11 cellular contexts compared by ENCODE assay signal in the genomic region with DNA sequence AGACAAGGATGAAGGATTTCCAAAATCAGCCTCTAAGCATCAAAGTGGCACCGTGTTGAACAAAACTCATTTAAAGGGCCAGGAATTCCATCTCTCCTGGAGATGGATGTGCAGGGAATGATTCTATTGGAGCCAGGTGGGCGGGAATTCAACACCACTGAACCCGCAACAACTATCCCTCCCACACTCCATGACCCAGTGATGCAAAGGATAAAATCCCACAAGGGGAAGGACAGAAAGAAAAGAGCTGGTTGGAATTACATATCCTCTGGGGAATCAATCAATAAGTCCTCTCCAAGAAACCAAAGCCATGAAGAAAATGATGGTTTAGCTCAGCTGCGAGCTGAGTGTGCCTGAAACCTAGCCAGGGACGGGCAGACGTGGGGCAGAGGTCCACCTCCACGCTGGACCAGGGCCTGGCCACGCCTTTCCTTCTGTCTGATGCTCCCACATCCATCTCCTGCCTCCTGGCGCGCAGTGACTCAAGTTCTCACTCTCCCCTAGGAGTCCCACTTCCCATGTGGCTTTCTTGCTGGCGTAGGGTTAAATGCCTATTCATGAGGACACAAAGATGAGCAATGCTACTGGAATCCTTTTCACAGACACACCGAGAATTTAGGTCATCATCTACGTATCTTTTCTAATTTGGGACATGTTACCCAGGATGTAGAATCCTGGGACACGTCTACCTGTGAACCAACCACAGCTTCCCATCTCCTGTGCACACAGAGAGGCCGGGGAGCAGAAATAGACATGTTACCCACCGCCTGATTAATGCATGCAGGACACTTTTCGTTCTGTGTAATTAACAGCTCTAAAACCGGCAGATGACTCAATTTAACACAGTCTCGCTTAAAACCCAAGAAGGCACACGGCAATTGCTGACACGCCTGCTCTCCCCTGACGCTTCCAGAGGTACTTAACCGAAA. TPM values are rescaled to one million over a fixed set of nuclear protein-coding genes. Genes with fewer than 3 reads are reported as not detected.
A peak's percentile ranks its signal among the peaks of the same experiment; 100 is the strongest.
DNase-seq lines count a peak whose midpoint lies in the region; ATAC-seq and TF ChIP-seq lines count a peak whose summit lies in the region.
"Had no signal": no experiment of that assay in that cellular context is flagged by ENCODE, and none has a peak within 500 bp of the region (broad histone marks: within the 10 kb centered on the region; RNA-seq: fewer than 3 reads in every experiment).

No MANE protein-coding gene starts in this region.

- 0 out of 2 replicates have a peak, but pooled peaks cover 7% of the 10 kb centered on the region for H3K36me3 ChIP-seq in ACC112 (ENCODE audit: insufficient read depth, low read length)
- H3K36me3 ChIP-seq in brain microvascular endothelial cell (replicated peaks), result peaks cover 5% of the 10 kb centered on the region

- H3K27me3 ChIP-seq in ACC112 (ENCODE audit: insufficient read depth, low read length) (no peaks in the 10 kb centered on the region), brain microvascular endothelial cell (replicated peaks) (no peaks in the 10 kb centered on the region)

- H2AFZ ChIP-seq in ACC112 (ENCODE audit: low read length, unreplicated experiment), result no peak overlapping the region

- peak; percentile 38 for ATAC-seq in left lobe of liver
- ATAC-seq in GM18517 (IDR thresholded peaks at IDR 0.05; ENCODE audit: unreplicated experiment), result no peak
- ATAC-seq in GM18873 (IDR thresholded peaks at IDR 0.05; ENCODE audit: low FRiP score, unreplicated experiment), result no peak
- ATAC-seq: CD8-positive, alpha-beta T cell had no signal

- DNase-seq in HT1080 (ENCODE audit: low read depth) (peak; percentile 94), brain microvascular endothelial cell (peak; percentile 96), left lobe of liver (ENCODE audit: low spot score) (peak; percentile 39), retina (no peak), erythroblast (lab: John Stamatoyannopoulos, UW) (no peak)
- DNase-seq: Karpas-422, RPMI8226 had no signal

- H3K27ac ChIP-seq in ACC112 (ENCODE audit: low read depth, low read length) (peak overlapping the region; percentile 99), brain microvascular endothelial cell (peak overlapping the region; percentile 96)

- H3K79me2 ChIP-seq in ACC112 (ENCODE audit: control insufficient read depth, insufficient read depth, low read length, unreplicated experiment), result no peaks in the 10 kb centered on the region

- peaks cover 20% of the 10 kb centered on the region for H3K4me1 ChIP-seq in ACC112 (ENCODE audit: control insufficient read depth, insufficient read depth, low read length, unreplicated experiment)

- no peak overlapping the region for H3K4me3 ChIP-seq in ACC112 (ENCODE audit: low read depth, low read length)
- H3K4me3 ChIP-seq in brain microvascular endothelial cell (ENCODE audit: low read depth, low read length), result no peak overlapping the region

- no peak for TF ChIP-seq POLR2A in erythroblast (IDR thresholded peaks at IDR 0.05; ENCODE audit: low read length)

- in situ Hi-C loops in brain microvascular endothelial cell (cut with HindIII; ENCODE audit: low pct_ligation_motif_present, low sequenced_read_pairs), result no loop called here

- TF ChIP-seq CTCF in brain microvascular endothelial cell (IDR thresholded peaks at IDR 0.05; ENCODE audit: low read depth, low read length, missing control alignments), result peak; percentile 38

RNA-seq across cellular contexts. Expression of a gene that starts 48.6 kb away (rescaled TPM):
- total RNA-seq in HT1080 (2014; rRNA removed; shearing (Covaris generic)), result 79.9 and 90.9 TPM in 2 replicates
- polyA plus RNA-seq in HT1080 (2015; cell fraction: cytosol; rRNA removed), result 72.5 and 77.9 TPM in 2 replicates
- polyA plus RNA-seq in HT1080 (2015; cell fraction: nucleus; rRNA removed), result 68.0 and 71.9 TPM in 2 replicates
- total RNA-seq in left lobe of liver, result 201 TPM

Comparison
In these comparisons a context has a peak if more than half of its experiments do, and no peak if none do; other contexts are left out.
1. DNase-seq: peak in HT1080 (single experiment), brain microvascular endothelial cell (single experiment) and left lobe of liver (single experiment); none in retina (single experiment) and erythroblast (0 of 2).